12 cellular contexts compared by ENCODE assay signal in the genomic region with DNA sequence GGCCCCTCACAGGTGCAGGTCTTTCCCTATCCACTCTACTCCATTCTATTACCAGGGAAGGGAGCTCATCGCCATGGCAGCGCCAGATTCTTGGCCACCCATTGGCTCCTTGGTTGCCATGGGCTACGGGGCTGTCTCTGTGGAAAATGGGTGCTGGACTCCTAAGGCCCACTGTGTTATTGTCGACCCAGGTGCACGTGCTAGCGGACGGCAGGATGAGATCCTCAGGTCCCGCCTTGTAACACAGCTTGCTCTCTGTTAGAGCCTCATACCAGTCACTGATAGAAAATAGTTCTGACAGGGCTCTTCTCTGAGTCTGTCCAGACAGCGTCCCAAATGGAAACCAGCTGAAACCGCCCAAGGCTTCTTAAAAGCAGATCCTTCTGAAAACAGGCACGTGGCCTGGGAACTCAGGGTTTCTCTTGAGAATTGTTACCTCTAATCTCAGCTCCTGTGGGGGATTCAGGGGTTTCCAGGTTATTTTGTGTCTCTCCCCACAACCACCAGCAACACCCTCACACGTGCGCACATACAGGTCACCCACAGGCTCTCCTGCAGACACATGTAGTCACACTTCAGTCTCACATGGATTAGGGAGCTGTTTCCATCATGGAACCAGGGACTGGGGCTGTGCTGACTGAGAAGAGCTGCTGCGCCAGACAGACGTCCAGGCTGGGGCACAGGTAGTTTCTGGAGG. TPM values are rescaled to one million over a fixed set of nuclear protein-coding genes. Genes with fewer than 3 reads are reported as not detected.
A peak's percentile ranks its signal among the peaks of the same experiment; 100 is the strongest.
DNase-seq lines count a peak whose midpoint lies in the region; ATAC-seq and TF ChIP-seq lines count a peak whose summit lies in the region.
"Had no signal": no experiment of that assay in that cellular context is flagged by ENCODE, and none has a peak within 500 bp of the region (broad histone marks: within the 10 kb centered on the region; RNA-seq: fewer than 3 reads in every experiment).

No MANE protein-coding gene starts in this region.

- no peak overlapping the region for H2AFZ ChIP-seq in neuron (ENCODE audit: low read depth, low read length)

- no peaks in the 10 kb centered on the region for H3K9me3 ChIP-seq in neuron (ENCODE audit: low read length)
- H3K9me3 ChIP-seq: heart right ventricle, pancreas, Peyer's patch had no signal

- H3K27me3 Mint-ChIP-seq in endothelial cell (ENCODE audit: unreplicated experiment): peaks cover 29% of the 10 kb centered on the region

- no peak for ATAC-seq in HG03108 (IDR thresholded peaks at IDR 0.05; ENCODE audit: unreplicated experiment)
- no peak for ATAC-seq in HG03045 (IDR thresholded peaks at IDR 0.05; ENCODE audit: unreplicated experiment)

- no peak overlapping the region for H3K27ac Mint-ChIP-seq in endothelial cell (ENCODE audit: unreplicated experiment)

- peaks cover 22% of the 10 kb centered on the region for H3K4me1 Mint-ChIP-seq in endothelial cell (ENCODE audit: unreplicated experiment)

- no peak overlapping the region for H3K4me3 Mint-ChIP-seq in endothelial cell (ENCODE audit: unreplicated experiment)

- H3K36me3 Mint-ChIP-seq in endothelial cell (ENCODE audit: low read depth, unreplicated experiment): peaks cover 4% of the 10 kb centered on the region

- DNase-seq in DMS 273 (lab: John Stamatoyannopoulos, UW; ENCODE audit: unreplicated experiment) (peak; percentile 75), NCI-H1417 treated with DMSO at 0.1 percent for 48 hours (lab: John Stamatoyannopoulos, UW) (peak; percentile 42), dorsolateral prefrontal cortex (peak in 5 of 10 donors; percentile 44 to 77 (median 58)), endothelial cell (ENCODE audit: low spot score) (no peak)
- DNase-seq in activated effector memory CD4-positive, alpha-beta T cell treated with Interleukin-2 at 50 U/mL for 16 hours: no peak
- DNase-seq: cerebellar nuclear complex, heart right ventricle had no signal

- no peaks in the 10 kb centered on the region for H3K36me3 ChIP-seq in neuron (ENCODE audit: insufficient read depth, low read length)
- H3K36me3 ChIP-seq: heart right ventricle, pancreas, Peyer's patch had no signal

- peaks cover 46% of the 10 kb centered on the region for H3K4me1 ChIP-seq in neuron (ENCODE audit: insufficient read depth, low read length)
- H3K4me1 ChIP-seq: pancreas had no signal

- H3K27me3 ChIP-seq in dorsolateral prefrontal cortex: peaks cover 0 to 19% (median 0%) of the 10 kb centered on the region in 45 donors
- no peaks in the 10 kb centered on the region for H3K27me3 ChIP-seq in neuron (ENCODE audit: insufficient read depth, low read length)
- H3K27me3 ChIP-seq: pancreas had no signal

- TF ChIP-seq CTCF in dorsolateral prefrontal cortex (IDR thresholded peaks at IDR 0.05 in 54 of 56, conservative IDR thresholded peaks at IDR 0.05 in 2 of 56; ENCODE audit: low read depth in 1 of 56, partially characterized antibody in 56 of 56): no peak
- no peak for TF ChIP-seq CTCF in endothelial cell (IDR thresholded peaks at IDR 0.05; ENCODE audit: unreplicated experiment)

- peak overlapping the region in 55 of 59 donors; percentile 45 to 79 (median 65) for H3K4me3 ChIP-seq in dorsolateral prefrontal cortex
- peak overlapping the region; percentile 47 for H3K4me3 ChIP-seq in neuron (ENCODE audit: low read length)

- intact Hi-C loops in dorsolateral prefrontal cortex (cut with DNase I): no loop called here

- H3K27ac ChIP-seq in dorsolateral prefrontal cortex: peak overlapping the region in 51 of 59 donors; percentile 20 to 88 (median 70)
- H3K27ac ChIP-seq: pancreas, Peyer's patch had no signal

- H3K9me3 Mint-ChIP-seq in endothelial cell (ENCODE audit: unreplicated experiment): no peaks in the 10 kb centered on the region

RNA-seq across cellular contexts. Expression of gene TUB, which starts 1.5 kb away (rescaled TPM):
- total RNA-seq in dorsolateral prefrontal cortex (100 to 1,000 TPM in 2 of 120 experiments, 10 to 100 TPM in 118; 24.6 to 104 (median 74.6) TPM), endothelial cell (ENCODE audit: unreplicated experiment) (2.9 TPM)

Comparison
In these comparisons a context has a peak if more than half of its experiments do, and no peak if none do; other contexts are left out.
1. DNase-seq: peak in DMS 273 (single experiment) and NCI-H1417 treated with DMSO at 0.1 percent for 48 hours (single experiment); none in activated effector memory CD4-positive, alpha-beta T cell treated with Interleukin-2 at 50 U/mL for 16 hours (single experiment) and endothelial cell (single experiment).